8 cellular contexts compared by ENCODE assay signal in the genomic region with DNA sequence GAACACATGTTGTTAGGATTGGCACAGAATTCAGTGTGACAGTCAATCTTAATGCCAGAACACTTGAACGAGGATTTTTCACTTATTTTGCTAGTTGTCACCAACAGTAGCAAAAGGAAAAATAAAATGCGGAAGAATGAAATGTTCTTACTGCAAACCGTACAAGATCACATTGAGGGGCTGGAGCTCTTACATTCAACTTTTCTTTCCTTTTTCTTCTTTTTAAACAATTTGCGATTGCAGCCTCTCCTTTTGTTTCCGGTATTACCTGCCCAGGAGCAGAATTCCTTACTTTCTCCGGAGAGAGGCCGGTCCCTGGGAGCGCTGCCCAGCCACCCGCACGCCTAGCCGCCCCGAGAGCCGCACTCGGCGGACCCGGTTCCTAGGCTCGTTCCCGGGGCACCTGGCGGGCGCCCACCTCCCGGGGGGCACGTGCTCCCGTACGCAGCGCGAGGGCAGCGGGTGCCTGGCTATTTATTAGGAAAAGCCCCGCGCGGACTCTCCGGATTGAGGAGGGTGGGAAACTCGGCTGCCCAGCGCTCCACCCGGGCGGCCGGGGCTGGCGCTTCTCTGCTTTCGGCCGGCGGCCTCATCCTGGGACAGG. TPM values are rescaled to one million over a fixed set of nuclear protein-coding genes. Genes with fewer than 3 reads are reported as not detected.
A peak's percentile ranks its signal among the peaks of the same experiment; 100 is the strongest.
DNase-seq lines count a peak whose midpoint lies in the region; ATAC-seq and TF ChIP-seq lines count a peak whose summit lies in the region.

No MANE protein-coding gene starts in this region.

- intact Hi-C loops in mucosa of descending colon (cut with DNase I, micrococcal nuclease): no loop called here
- intact Hi-C loops in posterior vena cava (cut with DNase I): no loop called here

- TF ChIP-seq CTCF in chondrocyte (IDR thresholded peaks at IDR 0.05) (peak; percentile 29), mucosa of descending colon (IDR thresholded peaks at IDR 0.05) (no peak)

- H3K36me3 ChIP-seq in BLaER1 (no peaks in the 10 kb centered on the region), mucosa of descending colon (ENCODE audit: low read depth) (no peaks in the 10 kb centered on the region)

- ATAC-seq in GM21447 (IDR thresholded peaks at IDR 0.05; ENCODE audit: unreplicated experiment) (peak; percentile 2), mucosa of descending colon (peak; percentile 4), GM19023 (IDR thresholded peaks at IDR 0.05; ENCODE audit: unreplicated experiment) (no peak)

- peak overlapping the region; percentile 98 for H3K27ac Mint-ChIP-seq in chondrocyte (ENCODE audit: unreplicated experiment)

- H3K27ac ChIP-seq in BLaER1: peak overlapping the region; percentile 96

- peak overlapping the region; percentile 89 for H3K4me2 ChIP-seq in BLaER1

- H3K9me3 Mint-ChIP-seq in chondrocyte (ENCODE audit: low read depth): no peaks in the 10 kb centered on the region

- peaks cover 34% of the 10 kb centered on the region for H4K20me1 ChIP-seq in BLaER1

- peak; percentile 37 for DNase-seq in NCI-H1092 treated with DMSO at 0.1 percent for 48 hours (lab: John Stamatoyannopoulos, UW)
- no peak for DNase-seq in chondrocyte (ENCODE audit: low spot score)
- DNase-seq in mucosa of descending colon: no peak
- DNase-seq in posterior vena cava (ENCODE audit: low spot score): no peak
- DNase-seq in NCI-H2196 treated with DMSO at 0.1 percent for 48 hours (lab: John Stamatoyannopoulos, UW; ENCODE audit: unreplicated experiment): no peak

- peak overlapping the region; percentile 94 for H3K4me3 ChIP-seq in BLaER1
- H3K4me3 ChIP-seq in mucosa of descending colon: peak overlapping the region; percentile 66

- H3K36me3 Mint-ChIP-seq in chondrocyte (ENCODE audit: low read depth): no peaks in the 10 kb centered on the region

- H3K27me3 Mint-ChIP-seq in chondrocyte (ENCODE audit: low read depth): no peaks in the 10 kb centered on the region

- peaks cover 33% of the 10 kb centered on the region for H3K4me1 Mint-ChIP-seq in chondrocyte (ENCODE audit: low read depth)

- peak overlapping the region; percentile 96 for H3K9ac ChIP-seq in BLaER1

- peaks cover 48% of the 10 kb centered on the region for H3K4me1 ChIP-seq in BLaER1
- peaks cover 8% of the 10 kb centered on the region for H3K4me1 ChIP-seq in mucosa of descending colon (ENCODE audit: low read depth)

- H3K27me3 ChIP-seq in BLaER1: no peaks in the 10 kb centered on the region

- peak overlapping the region; percentile 81 for H3K4me3 Mint-ChIP-seq in chondrocyte (ENCODE audit: unreplicated experiment)

- H3K9me3 ChIP-seq in BLaER1 (no peaks in the 10 kb centered on the region), mucosa of descending colon (no peaks in the 10 kb centered on the region)

RNA-seq across cellular contexts. Expression of a gene that starts 1.2 kb away (rescaled TPM):
- total RNA-seq in chondrocyte (63.8 to 69.4 TPM (median 66.9 TPM) in 3 replicates), mucosa of descending colon (100 to 1,000 TPM in 1 of 3 donors, 10 to 100 TPM in 2; 73.4 to 114 (median 82.6) TPM), posterior vena cava (10 to 100 TPM; 65.1 to 76.4 TPM)
